In genomic region chr15:63288342-63288741, GRCh38 we compare ENCODE assay signal across 14 cellular contexts. TPM values are rescaled to one million over a fixed set of nuclear protein-coding genes. Genes with fewer than 3 reads are reported as not detected.
DNase-seq lines count a peak whose midpoint lies in the region; ATAC-seq and TF ChIP-seq lines count a peak whose summit lies in the region.
"Had no signal": no experiment of that assay in that cellular context is flagged by ENCODE, and none has a peak within 500 bp of the region (broad histone marks: within the 10 kb centered on the region; RNA-seq: fewer than 3 reads in every experiment).

No MANE protein-coding gene starts in this region.

- H3K4me2 ChIP-seq in GM23338, result no peak overlapping the region
- H3K4me2 ChIP-seq: BLaER1 had no signal

- H3K36me3 ChIP-seq in GM23338 (ENCODE audit: insufficient read depth), result no peaks in the 10 kb centered on the region

- H3K36me3 Mint-ChIP-seq in HFFc6 (ENCODE audit: low read depth) (peaks cover 28% of the 10 kb centered on the region), osteocyte (ENCODE audit: unreplicated experiment) (peaks cover 17% of the 10 kb centered on the region), GM23338 (ENCODE audit: low read depth) (peaks cover 4% of the 10 kb centered on the region)
- H3K36me3 Mint-ChIP-seq: WTC11 had no signal

- H3K79me2 ChIP-seq in GM23338 (replicated peaks; ENCODE audit: insufficient read depth), result no peaks in the 10 kb centered on the region

- DNase-seq in HFFc6 (no peak), RPMI7951 (ENCODE audit: low read depth) (peak; percentile 16), cardiac fibroblast (ENCODE audit: low read depth in 2 of 2) (peak; percentile 22 to 26), osteocyte (ENCODE audit: extremely low spot score, unreplicated experiment) (no peak), GM23338 (ENCODE audit: low spot score) (no peak), NCI-H748 (lab: John Stamatoyannopoulos, UW; ENCODE audit: unreplicated experiment) (no peak)
- DNase-seq in activated effector memory CD4-positive, alpha-beta T cell treated with anti-CD3 and anti-CD28 coated beads, Interleukin-2, amount 50 U/mL, for 16 hours, result no peak
- DNase-seq: activated CD8-positive, alpha-beta T cell treated with anti-CD3 and anti-CD28 coated beads, Interleukin-2, amount 10 ng/mL, durations not matched to agents 7 days and 5 days; posterior cingulate gyrus; testis had no signal

- H3F3A ChIP-seq in GM23338 (replicated peaks; ENCODE audit: low read depth), result no peaks in the 10 kb centered on the region

- H3K9me3 Mint-ChIP-seq in HFFc6 (peaks cover 4% of the 10 kb centered on the region), osteocyte (ENCODE audit: unreplicated experiment) (no peaks in the 10 kb centered on the region), GM23338 (no peaks in the 10 kb centered on the region)
- H3K9me3 Mint-ChIP-seq: activated T-helper 2 cell treated with anti-CD3 and anti-CD28 coated beads, Interferon-gamma antibody, Interleukin-2, Interleukin-4, amounts not matched to agents 10 μg/mL and 5 μg/mL and 100 μg/mL, durations not matched to agents 14 hours and 24 hours and 36 hours; WTC11 had no signal

- H3K27me3 ChIP-seq in GM23338 (ENCODE audit: insufficient read depth), result no peaks in the 10 kb centered on the region
- H3K27me3 ChIP-seq: BLaER1, testis had no signal

- TF ChIP-seq CTCF in HFFc6 (IDR thresholded peaks at IDR 0.05) (no peak), cardiac fibroblast (IDR thresholded peaks at IDR 0.05; ENCODE audit: low read depth, low read length) (no peak), osteocyte (IDR thresholded peaks at IDR 0.05) (no peak), GM23338 (conservative IDR thresholded peaks at IDR 0.05; ENCODE audit: low read depth in 2 of 2) (no peak)

- no peaks in the 10 kb centered on the region for H3K4me1 ChIP-seq in GM23338 (ENCODE audit: insufficient read depth)
- H3K4me1 ChIP-seq: BLaER1 had no signal

- no peak overlapping the region for H3K27ac ChIP-seq in GM23338 (ENCODE audit: low read depth)
- H3K27ac ChIP-seq: BLaER1, coronary artery, testis had no signal

- H3K27me3 Mint-ChIP-seq in HFFc6 (ENCODE audit: insufficient read depth), result peaks cover 2% of the 10 kb centered on the region; the same call in 1 of the 2 replicates
- H3K27me3 Mint-ChIP-seq in osteocyte (ENCODE audit: unreplicated experiment), result no peaks in the 10 kb centered on the region
- peaks cover 3% of the 10 kb centered on the region for H3K27me3 Mint-ChIP-seq in GM23338 (ENCODE audit: insufficient read depth, low read depth, poor library complexity)

- ATAC-seq in GM23338, result no peak
- ATAC-seq: WTC11 had no signal

- H3K4me1 Mint-ChIP-seq in HFFc6 (ENCODE audit: low read depth), result peaks cover 55% of the 10 kb centered on the region
- H3K4me1 Mint-ChIP-seq in osteocyte (ENCODE audit: unreplicated experiment), result peaks cover 34% of the 10 kb centered on the region
- peaks cover 6% of the 10 kb centered on the region; the same call in 1 of the 3 replicates for H3K4me1 Mint-ChIP-seq in GM23338

- H3K4me3 ChIP-seq in cardiac fibroblast (replicated peaks in 1 of 2; ENCODE audit: low read depth in 2 of 2, low read length in 2 of 2) (no peak overlapping the region), GM23338 (no peak overlapping the region)
- H3K4me3 ChIP-seq: BLaER1, coronary artery, testis had no signal

- H3K27ac Mint-ChIP-seq in HFFc6 (peak overlapping the region; percentile 29), osteocyte (ENCODE audit: unreplicated experiment) (peak overlapping the region; percentile 24), GM23338 (no peak overlapping the region)
- H3K27ac Mint-ChIP-seq: activated CD8-positive, alpha-beta T cell treated with anti-CD3 and anti-CD28 coated beads, Interleukin-2, amount 10 ng/mL, durations not matched to agents 7 days and 5 days; activated T-helper 2 cell treated with anti-CD3 and anti-CD28 coated beads, Interferon-gamma antibody, Interleukin-2, Interleukin-4, amounts not matched to agents 10 μg/mL and 5 μg/mL and 100 μg/mL, durations not matched to agents 14 hours and 24 hours and 36 hours; WTC11 had no signal

- H3K4me3 Mint-ChIP-seq in HFFc6, result no peak overlapping the region
- no peak overlapping the region for H3K4me3 Mint-ChIP-seq in osteocyte (ENCODE audit: unreplicated experiment)
- no peak overlapping the region for H3K4me3 Mint-ChIP-seq in GM23338
- H3K4me3 Mint-ChIP-seq: activated CD8-positive, alpha-beta T cell treated with anti-CD3 and anti-CD28 coated beads, Interleukin-2, amount 10 ng/mL, durations not matched to agents 7 days and 5 days; WTC11 had no signal

- H2AFZ ChIP-seq in GM23338, result no peak overlapping the region

- no peaks in the 10 kb centered on the region for H4K20me1 ChIP-seq in GM23338 (replicated peaks; ENCODE audit: insufficient read depth)
- H4K20me1 ChIP-seq: BLaER1 had no signal

- no peaks in the 10 kb centered on the region for H3K9me2 ChIP-seq in GM23338 (ENCODE audit: insufficient read depth)

TF ChIP-seq in GM23338, 12 proteins besides CTCF, POLR2A, EP300 and RAD21 (continues in another document):
- no peak for TF ChIP-seq NANOG (IDR thresholded peaks at IDR 0.05; ENCODE audit: borderline replicate concordance)
- TF ChIP-seq REST (IDR thresholded peaks at IDR 0.05; ENCODE audit: unreplicated experiment), result no peak
- TF ChIP-seq POLR2AphosphoS5 (IDR thresholded peaks at IDR 0.05; ENCODE audit: low read depth), result no peak
- no peak for TF ChIP-seq CREB1 (CRISPR knock-in tag; IDR thresholded peaks at IDR 0.05; ENCODE audit: low read depth)

RNA-seq across cellular contexts. Expression of gene APH1B, which starts 10.9 kb away (rescaled TPM):
- 10 to 100 TPM; 23.7 to 38.7 (median 33.6) TPM for total RNA-seq in HFFc6 (2021; fragmentation: NEBNext Ultra II Directional; extraction: Animal tissue kit (Norgen Biotek cat#: 25700))
- 24.5 and 25.4 TPM in 2 replicates for total RNA-seq in RPMI7951 (2014; rRNA removed; shearing (Covaris generic))
- 13.9 and 15.9 TPM in 2 replicates for total RNA-seq in osteocyte
- total RNA-seq in GM23338 (2014; rRNA removed; shearing (Covaris generic)), result 23.8 and 24.4 TPM in 2 replicates
- polyA plus RNA-seq in GM23338 (2016; fragmentation: Nextera tagmentation; extraction: Ambion mirVana), result 14.3 and 16.3 TPM in 2 replicates

Comparison
In these comparisons a context has a peak if more than half of its experiments do, and no peak if none do; other contexts are left out.
1. DNase-seq: peak in RPMI7951 (single experiment) and cardiac fibroblast (2 of 2); none in HFFc6 (single experiment), osteocyte (single experiment), GM23338 (single experiment), activated effector memory CD4-positive, alpha-beta T cell treated with anti-CD3 and anti-CD28 coated beads, Interleukin-2, amount 50 U/mL, for 16 hours (single experiment) and NCI-H748 (single experiment).